Comparison of ENCODE assay signal across 8 cellular contexts in genomic region chr4:54657194-54657555, GRCh38. TPM values are rescaled to one million over a fixed set of nuclear protein-coding genes. Genes with fewer than 3 reads are reported as not detected.
A peak's percentile ranks its signal among the peaks of the same experiment; 100 is the strongest.
DNase-seq lines count a peak whose midpoint lies in the region; ATAC-seq and TF ChIP-seq lines count a peak whose summit lies in the region.

No MANE protein-coding gene starts in this region.

- H2AFZ ChIP-seq in hepatocyte = peak overlapping the region; percentile 68

- no peaks in the 10 kb centered on the region for H3K9me2 ChIP-seq in hepatocyte (replicated peaks; ENCODE audit: insufficient read depth)

- H3K36me3 ChIP-seq in H7 (replicated peaks; ENCODE audit: control insufficient read depth, insufficient read depth, low read length) = no peaks in the 10 kb centered on the region
- no peaks in the 10 kb centered on the region for H3K36me3 ChIP-seq in hepatocyte (replicated peaks; ENCODE audit: insufficient read depth, low read depth)
- H3K36me3 ChIP-seq in adrenal gland (replicated peaks in 1 of 2) = no peaks in the 10 kb centered on the region

- intact Hi-C loops in adrenal gland (cut with DNase I) = no loop called here

- H3K4me3 ChIP-seq in H7 (ENCODE audit: insufficient read depth, low read depth, low read length) (peak overlapping the region; percentile 72), hepatocyte (peak overlapping the region; percentile 55), skin epidermis (peak overlapping the region; percentile 30 to 50 (median 40)), adrenal gland (peak overlapping the region in 1 of 4 donors; percentile 63)

- H3K79me2 ChIP-seq in hepatocyte = no peaks in the 10 kb centered on the region

- no peak for TF ChIP-seq CTCF in hepatocyte (IDR thresholded peaks at IDR 0.05; ENCODE audit: poor library complexity)
- no peak for TF ChIP-seq CTCF in adrenal gland (IDR thresholded peaks at IDR 0.05)
- no peak for TF ChIP-seq CTCF in GM10266 (IDR thresholded peaks at IDR 0.05; ENCODE audit: control insufficient read depth, insufficient read depth, low read depth, missing control alignments)

- WGBS in hepatocyte (ENCODE audit: low lambda C conversion rate, missing lambda C conversion rate) = 7% methylated on average over 24 of the region's 25 CpGs
- 16 to 37% (median 18%) methylated on average over 20 to 25 of the region's 25 CpGs for WGBS in adrenal gland, 4 donors

- H3K27me3 ChIP-seq in H7 (ENCODE audit: control insufficient read depth, insufficient read depth, low read length) (peaks cover 49% of the 10 kb centered on the region), hepatocyte (peaks cover 46% of the 10 kb centered on the region), adrenal gland (no peaks in the 10 kb centered on the region)

- ATAC-seq in GM18868 (IDR thresholded peaks at IDR 0.05; ENCODE audit: unreplicated experiment) = no peak

- peak overlapping the region; percentile 100 for H3K4me2 ChIP-seq in hepatocyte

- H4K20me1 ChIP-seq in hepatocyte (ENCODE audit: insufficient read depth, poor library complexity, severe bottlenecking) = no peaks in the 10 kb centered on the region

- H3K27ac ChIP-seq in hepatocyte (no peak overlapping the region), skin epidermis (peak overlapping the region in 4 of 21 experiments; percentile 47 to 82 (median 66)), adrenal gland (no peak overlapping the region)

- H3K4me1 ChIP-seq in hepatocyte (ENCODE audit: insufficient read depth) (peaks cover 15% of the 10 kb centered on the region), adrenal gland (replicated peaks in 1 of 2) (peaks cover 10 to 29% of the 10 kb centered on the region in 2 donors)

- peak; percentile 77 for DNase-seq in H7
- peak; percentile 94 for DNase-seq in NCI-H748 (lab: John Stamatoyannopoulos, UW; ENCODE audit: unreplicated experiment)
- DNase-seq in hepatocyte (ENCODE audit: low spot score) = no peak
- no peak for DNase-seq in stimulated activated CD4-positive, alpha-beta T cell treated with anti-CD3 and anti-CD28 coated beads, Interleukin-1b, Interleukin-23, amount 100 ng/mL, for 48 hours
- DNase-seq in adrenal gland = no peak
- no peak for DNase-seq in GM10266 (ENCODE audit: extremely low spot score)

- no peaks in the 10 kb centered on the region for H3K9me3 ChIP-seq in hepatocyte (ENCODE audit: low read depth)
- no peaks in the 10 kb centered on the region for H3K9me3 ChIP-seq in adrenal gland (replicated peaks in 1 of 3)

- TF ChIP-seq POLR2A in adrenal gland (IDR thresholded peaks at IDR 0.05) = no peak

RNA-seq across cellular contexts. Expression of gene KIT, which starts 0.6 kb away (rescaled TPM):
- 7.6 and 9.6 TPM in 2 replicates for total RNA-seq in H7 (2014; rRNA removed; shearing (Covaris generic))
- 2.6 and 4.1 TPM in 2 replicates for total RNA-seq in hepatocyte
- 1.8 and 2.7 TPM in 2 replicates for polyA plus RNA-seq in hepatocyte
- 1 to 10 TPM in 6 of 8 donors, under 1 TPM in 2; 0.54 to 5.3 (median 2.3) TPM for total RNA-seq in adrenal gland
- under 1 TPM; 0.40 to 0.66 (median 0.40) TPM for polyA plus RNA-seq in adrenal gland

Comparison
In these comparisons a context has a peak if more than half of its experiments do, and no peak if none do; other contexts are left out.
1. DNase-seq: peak in H7 (single experiment) and NCI-H748 (single experiment); none in hepatocyte (single experiment), stimulated activated CD4-positive, alpha-beta T cell treated with anti-CD3 and anti-CD28 coated beads, Interleukin-1b, Interleukin-23, amount 100 ng/mL, for 48 hours (single experiment), adrenal gland (0 of 7) and GM10266 (single experiment).